Comparison of ENCODE assay signal across 10 cellular contexts in the genomic region with DNA sequence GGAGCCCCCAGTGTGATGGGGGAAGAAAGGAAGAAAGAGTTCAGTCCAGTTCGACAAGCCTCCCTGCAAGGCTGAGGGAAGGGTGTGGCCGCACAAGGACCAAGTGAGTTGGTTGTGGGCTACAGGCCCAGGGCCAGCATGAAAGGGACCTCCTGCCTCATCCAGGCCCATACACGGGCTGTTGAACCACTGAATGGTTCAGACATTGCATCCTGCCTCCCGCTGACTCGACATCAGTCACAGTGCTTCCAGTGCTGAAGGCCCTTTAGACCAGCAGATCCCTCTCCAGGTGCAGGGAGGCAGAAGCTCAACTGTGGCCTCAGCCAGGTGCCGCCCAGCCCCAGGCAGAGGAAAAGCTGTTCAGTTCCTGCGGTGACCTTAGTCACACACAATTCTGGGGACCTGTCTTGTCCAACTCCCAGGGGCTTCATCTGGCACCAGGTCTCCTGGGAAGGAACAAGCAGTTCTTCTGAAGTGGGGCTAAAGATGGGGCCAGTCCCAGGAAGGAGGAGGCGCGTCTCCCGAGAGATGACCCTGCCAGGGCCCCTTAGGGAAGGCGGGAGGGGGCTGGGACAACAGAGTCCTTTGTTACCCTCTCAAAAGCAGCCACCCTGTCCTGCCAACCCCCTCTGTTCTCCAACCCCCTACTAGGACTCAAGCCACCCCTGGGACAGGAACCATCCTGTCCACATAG. TPM values are rescaled to one million over a fixed set of nuclear protein-coding genes. Genes with fewer than 3 reads are reported as not detected.
DNase-seq lines count a peak whose midpoint lies in the region; FAIRE-seq and TF ChIP-seq lines count a peak whose summit lies in the region.
"Had no signal": no experiment of that assay in that cellular context is flagged by ENCODE, and none has a peak within 500 bp of the region (broad histone marks: within the 10 kb centered on the region; RNA-seq: fewer than 3 reads in every experiment).

No MANE protein-coding gene starts in this region.

- H3K4me1 Mint-ChIP-seq in H9 = peaks cover 84 to 90% of the 10 kb centered on the region in 2 experiments

- peak overlapping the region; percentile 89 for H3K4me3 ChIP-seq in Loucy (ENCODE audit: low read length, poor library complexity, severe bottlenecking)
- H3K4me3 ChIP-seq in effector memory CD4-positive, alpha-beta T cell (ENCODE audit: insufficient read depth, low read depth, low read length, poor library complexity, severe bottlenecking) = no peak overlapping the region
- H3K4me3 ChIP-seq in prostate gland = no peak overlapping the region
- no peak overlapping the region for H3K4me3 ChIP-seq in Karpas-422 (ENCODE audit: low read length)
- H3K4me3 ChIP-seq in testis = no peak overlapping the region
- H3K4me3 ChIP-seq: cardiac muscle cell had no signal

- H3K36me3 Mint-ChIP-seq in H9 (ENCODE audit: insufficient read depth in 1 of 3, low read depth in 3 of 3) = no peaks in the 10 kb centered on the region; a peak in 1 of 7 replicates

- H3F3A ChIP-seq in Loucy (ENCODE audit: low read depth) = no peaks in the 10 kb centered on the region

- H3K18ac ChIP-seq in H9 (ENCODE audit: insufficient read length, low read depth, low read length) = no peak overlapping the region

- peaks cover 95% of the 10 kb centered on the region for H3K4me1 ChIP-seq in Loucy (ENCODE audit: insufficient read depth, low read length, poor library complexity, severe bottlenecking)
- H3K4me1 ChIP-seq in effector memory CD4-positive, alpha-beta T cell (ENCODE audit: control insufficient read depth, insufficient read depth, low read length, poor library complexity, severe bottlenecking) = peaks cover 59% of the 10 kb centered on the region
- H3K4me1 ChIP-seq in prostate gland (replicated peaks) = peaks cover 74% of the 10 kb centered on the region
- peaks cover 20% of the 10 kb centered on the region; the same call in 1 of the 2 replicates for H3K4me1 ChIP-seq in H9 (ENCODE audit: insufficient read depth, low read length)
- peaks cover 11% of the 10 kb centered on the region for H3K4me1 ChIP-seq in Karpas-422 (ENCODE audit: low read length)
- H3K4me1 ChIP-seq in testis = peaks cover 90% of the 10 kb centered on the region

- H3K36me3 ChIP-seq in Loucy (ENCODE audit: insufficient read depth, low read length) = no peaks in the 10 kb centered on the region
- H3K36me3 ChIP-seq in effector memory CD4-positive, alpha-beta T cell (ENCODE audit: control insufficient read depth, insufficient read depth, low read length) = no peaks in the 10 kb centered on the region
- no peaks in the 10 kb centered on the region for H3K36me3 ChIP-seq in prostate gland
- no peaks in the 10 kb centered on the region for H3K36me3 ChIP-seq in Karpas-422 (ENCODE audit: insufficient read depth, low read length)
- H3K36me3 ChIP-seq in testis (ENCODE audit: low read depth, missing control alignments) = no peaks in the 10 kb centered on the region
- H3K36me3 ChIP-seq: cardiac muscle cell had no signal

- no peak overlapping the region for H3K23ac ChIP-seq in H9 (ENCODE audit: insufficient read length, low read depth, low read length)

- TF ChIP-seq POLR2A in prostate gland (IDR thresholded peaks at IDR 0.05) (no peak), GM12891 (IDR thresholded peaks at IDR 0.05; ENCODE audit: low read depth, low read length) (no peak), testis (IDR thresholded peaks at IDR 0.05) (no peak)

- H3K79me1 ChIP-seq in H9 (ENCODE audit: insufficient read depth, low read depth, low read length, poor library complexity, severe bottlenecking) = no peaks in the 10 kb centered on the region

- H3K9ac ChIP-seq in Loucy (ENCODE audit: low read depth, low read length, poor library complexity, severe bottlenecking) (peak overlapping the region; percentile 93), H9 (ENCODE audit: extremely low read depth, insufficient read length, low read length) (no peak overlapping the region), Karpas-422 (ENCODE audit: low read length) (no peak overlapping the region)

- no peak overlapping the region for H2BK20ac ChIP-seq in H9 (ENCODE audit: low read depth, low read length, poor library complexity, severe bottlenecking)

- intact Hi-C loops in prostate gland (cut with DNase I) (no loop called here), testis (cut with DNase I; ENCODE audit: low total_unique reads) (no loop called here)

- no peaks in the 10 kb centered on the region for H3K9me3 Mint-ChIP-seq in H9

- H3K27me3 Mint-ChIP-seq in H9 (ENCODE audit: low read depth) = no peaks in the 10 kb centered on the region; the same call in 1 of the 2 replicates

- H2BK15ac ChIP-seq in H9 (ENCODE audit: low read depth, low read length) = no peak overlapping the region

- H2BK5ac ChIP-seq in H9 (ENCODE audit: insufficient read length, low read length) = no peak overlapping the region

- no peak overlapping the region for H4K91ac ChIP-seq in H9 (ENCODE audit: insufficient read length, low read depth, low read length)

- H3K27ac Mint-ChIP-seq in H9 = no peak overlapping the region; a peak in 1 of 7 replicates

- H3K27me3 ChIP-seq in Loucy (ENCODE audit: insufficient read depth, low read length, poor library complexity, severe bottlenecking) (no peaks in the 10 kb centered on the region), prostate gland (replicated peaks; ENCODE audit: insufficient read depth) (no peaks in the 10 kb centered on the region), H9 (ENCODE audit: insufficient read depth, low read length) (no peaks in the 10 kb centered on the region), Karpas-422 (ENCODE audit: low read length) (no peaks in the 10 kb centered on the region), testis (no peaks in the 10 kb centered on the region)
- no peaks in the 10 kb centered on the region for H3K27me3 ChIP-seq in effector memory CD4-positive, alpha-beta T cell (replicated peaks; ENCODE audit: control insufficient read depth, insufficient read depth, low read length, poor library complexity, severe bottlenecking)
- H3K27me3 ChIP-seq: cardiac muscle cell had no signal

- no peak overlapping the region for H2BK12ac ChIP-seq in H9 (ENCODE audit: insufficient read length, low read depth, low read length)

- H3K79me2 ChIP-seq in Loucy (ENCODE audit: insufficient read depth, low read length) (peaks cover 97% of the 10 kb centered on the region), H9 (ENCODE audit: insufficient read depth, low read length) (no peaks in the 10 kb centered on the region; the same call in 1 of the 2 replicates), Karpas-422 (ENCODE audit: low read length) (no peaks in the 10 kb centered on the region)

- no peak overlapping the region for H2AK5ac ChIP-seq in H9 (ENCODE audit: insufficient read length, low read length)

- H3K4me2 ChIP-seq in Loucy (ENCODE audit: low read depth, low read length, poor library complexity, severe bottlenecking) (peak overlapping the region; percentile 97), H9 (ENCODE audit: insufficient read depth, insufficient read length, low read length) (no peak overlapping the region), Karpas-422 (ENCODE audit: low read depth, low read length, poor library complexity, severe bottlenecking) (no peak overlapping the region)

- peak overlapping the region; percentile 42 for H3K27ac ChIP-seq in effector memory CD4-positive, alpha-beta T cell (ENCODE audit: insufficient read depth, low read length, poor library complexity, severe bottlenecking)
- H3K27ac ChIP-seq in prostate gland = peak overlapping the region; percentile 68 to 92
- no peak overlapping the region for H3K27ac ChIP-seq in H9 (ENCODE audit: insufficient read length, low read depth, low read length)
- H3K27ac ChIP-seq in Karpas-422 (ENCODE audit: low read length) = no peak overlapping the region
- H3K27ac ChIP-seq in testis = no peak overlapping the region
- H3K27ac ChIP-seq: cardiac muscle cell had no signal

- no peak overlapping the region for H3K56ac ChIP-seq in H9 (ENCODE audit: insufficient read length, low read depth, low read length)

- no peak overlapping the region for H3K4ac ChIP-seq in H9 (ENCODE audit: low read depth, low read length)

- TF ChIP-seq CTCF in Loucy (conservative IDR thresholded peaks at IDR 0.05; ENCODE audit: low read length) (no peak), prostate gland (IDR thresholded peaks at IDR 0.05) (no peak), H9 (conservative IDR thresholded peaks at IDR 0.05) (no peak), testis (IDR thresholded peaks at IDR 0.05) (no peak)

- no peak overlapping the region for H2BK120ac ChIP-seq in H9 (ENCODE audit: low read depth, low read length, poor library complexity, severe bottlenecking)

- 63% methylated on average over 11 of the region's 11 CpGs for whole genome bisulfite sequencing in prostate gland
- no CpG with 5 or more reads among the region's 11 CpGs for WGBS in H9 (ENCODE audit: extremely low coverage, insufficient read length, low lambda C conversion rate)
- 72 to 74% methylated on average over 7 to 11 of the region's 11 CpGs for WGBS in testis, 2 donors

- no peak overlapping the region for H3T11ph ChIP-seq in H9 (ENCODE audit: low read length)

- no peaks in the 10 kb centered on the region for H3K9me3 ChIP-seq in Loucy (ENCODE audit: insufficient read depth, low read depth, low read length)
- no peaks in the 10 kb centered on the region for H3K9me3 ChIP-seq in effector memory CD4-positive, alpha-beta T cell (ENCODE audit: control insufficient read depth, low read length)
- no peaks in the 10 kb centered on the region for H3K9me3 ChIP-seq in prostate gland
- H3K9me3 ChIP-seq in H9 (ENCODE audit: control insufficient read depth, low read depth, low read length) = no peaks in the 10 kb centered on the region
- H3K9me3 ChIP-seq in Karpas-422 (ENCODE audit: low read length) = no peaks in the 10 kb centered on the region
- no peaks in the 10 kb centered on the region for H3K9me3 ChIP-seq in testis

- peaks cover 40% of the 10 kb centered on the region for H4K20me1 ChIP-seq in Loucy (ENCODE audit: insufficient read depth, low read length, poor library complexity, severe bottlenecking)
- no peaks in the 10 kb centered on the region for H4K20me1 ChIP-seq in H9 (ENCODE audit: control insufficient read depth, insufficient read depth, insufficient read length)
- H4K20me1 ChIP-seq in Karpas-422 (ENCODE audit: insufficient read depth, low read depth, low read length) = no peaks in the 10 kb centered on the region; the same call in none of the 2 replicates

- H3K9me2 ChIP-seq in Loucy (replicated peaks; ENCODE audit: low read depth, low read length) (no peaks in the 10 kb centered on the region), Karpas-422 (replicated peaks; ENCODE audit: insufficient read depth, low read length) (no peaks in the 10 kb centered on the region)

- no peak for FAIRE-seq in GM12891 (lab: Jason Lieb, UNC)

- H4K5ac ChIP-seq in H9 (ENCODE audit: insufficient read length, low read depth, low read length) = no peak overlapping the region

- H2AFZ ChIP-seq in Loucy (ENCODE audit: low read length) (no peak overlapping the region), H9 (ENCODE audit: low read length) (no peak overlapping the region), Karpas-422 (ENCODE audit: low read length) (no peak overlapping the region)

- H3K4me3 Mint-ChIP-seq in H9 = no peak overlapping the region

- H3K14ac ChIP-seq in H9 (ENCODE audit: insufficient read depth, low read length) = no peak overlapping the region

- H3K23me2 ChIP-seq in H9 (ENCODE audit: insufficient read length, low read depth, low read length, poor library complexity, severe bottlenecking) = no peaks in the 10 kb centered on the region

- no peak overlapping the region for H4K8ac ChIP-seq in H9 (replicated peaks; ENCODE audit: insufficient read length, low read depth, low read length)

- DNase-seq in COLO668 (lab: John Stamatoyannopoulos, UW; ENCODE audit: unreplicated experiment) = peak; percentile 41
- DNase-seq in effector memory CD4-positive, alpha-beta T cell = no peak
- DNase-seq in prostate gland (ENCODE audit: low spot score) = no peak
- DNase-seq in GM12891 (ENCODE audit: insufficient read length, low spot score) = no peak
- DNase-seq in H9 = no peak
- no peak for DNase-seq in Karpas-422
- DNase-seq in testis = no peak
- DNase-seq: activated CD4-positive, alpha-beta T cell treated with anti-CD3 and anti-CD28 coated beads, Interleukin-2, amount 50 U/mL, for 48 hours had no signal

RNA-seq across cellular contexts. Expression of a gene that starts 6.6 kb away (rescaled TPM):
- 10 to 100 TPM; 31.9 to 64.7 TPM for total RNA-seq in prostate gland
- polyA plus RNA-seq in GM12891 (2012; ENCODE audit: low read depth, missing spikeins) = 1.6 TPM
- total RNA-seq in H9 (2021) = 20.6 and 22.1 TPM in 2 replicates
- total RNA-seq in Karpas-422 (2014; rRNA removed; shearing (Covaris generic); ENCODE audit: low replicate concordance) = not detected in 2 replicates
- total RNA-seq in testis = 1 to 10 TPM; 8.4 to 8.5 TPM
- polyA plus RNA-seq in testis (ENCODE audit: insufficient read depth, low read depth, low replicate concordance) = 9.8 TPM

RNA-seq across cellular contexts. Expression of a gene that starts 54.4 kb away (rescaled TPM):
- total RNA-seq in prostate gland (1,000 to 10,000 TPM in 1 of 2 donors, 100 to 1,000 TPM in 1; 890 to 1,636 TPM), H9 (2021) (3,765 and 3,814 TPM in 2 replicates), testis (100 to 1,000 TPM; 464 to 925 TPM)
- 5,804 TPM for polyA plus RNA-seq in GM12891 (2012; ENCODE audit: low read depth, missing spikeins)
- 2,332 and 2,975 TPM in 2 replicates for total RNA-seq in Karpas-422 (2014; rRNA removed; shearing (Covaris generic); ENCODE audit: low replicate concordance)
- polyA plus RNA-seq in testis (ENCODE audit: insufficient read depth, low read depth, low replicate concordance) = 1,294 TPM

Comparison
In these comparisons a context has a peak if more than half of its experiments do, and no peak if none do; other contexts are left out.
1. H3K27ac ChIP-seq: peak in effector memory CD4-positive, alpha-beta T cell (single experiment) and prostate gland (2 of 2); none in H9 (single experiment), Karpas-422 (single experiment) and testis (0 of 2).